ENCODE assay signal across 34 cellular contexts in genomic region chr2:186827426-186827825, GRCh38. TPM values are rescaled to one million over a fixed set of nuclear protein-coding genes. Genes with fewer than 3 reads are reported as not detected.
DNase-seq lines count a peak whose midpoint lies in the region; ATAC-seq and TF ChIP-seq lines count a peak whose summit lies in the region.
"Had no signal": no experiment of that assay in that cellular context is flagged by ENCODE, and none has a peak within 500 bp of the region (broad histone marks: within the 10 kb centered on the region; RNA-seq: fewer than 3 reads in every experiment).

No MANE protein-coding gene starts in this region.

- no peaks in the 10 kb centered on the region for H3K36me3 Mint-ChIP-seq in activated naive CD4-positive, alpha-beta T cell treated with anti-CD3 and anti-CD28 coated beads, Interleukin-2, amount 10 ng/mL, durations not matched to agents 7 days and 5 days
- H3K36me3 Mint-ChIP-seq: activated CD8-positive, alpha-beta memory T cell treated with anti-CD3 and anti-CD28 coated beads, Interleukin-2, amount 10 ng/mL, durations not matched to agents 7 days and 5 days; CD4-positive, alpha-beta memory T cell; neural progenitor cell had no signal

- H3K36me3 ChIP-seq in SK-N-SH (replicated peaks in 1 of 2; ENCODE audit: control insufficient read depth in 1 of 2, insufficient read depth in 2 of 2, low read length in 1 of 2), result no peaks in the 10 kb centered on the region
- H3K36me3 ChIP-seq: adrenal gland, neural progenitor cell, right atrium auricular region, tibial artery had no signal

- DNase-seq in SK-N-SH, result no peak
- peak; percentile 9 for DNase-seq in amniotic stem cell (lab: John Stamatoyannopoulos, UW)
- peak; percentile 22 to 30 for DNase-seq in foreskin fibroblast
- DNase-seq in middle frontal gyrus (ENCODE audit: extremely low spot score, low spot score), result no peak
- DNase-seq in activated naive CD4-positive, alpha-beta T cell treated with anti-CD3 and anti-CD28 coated beads, Interleukin-2, amount 10 ng/mL, durations not matched to agents 7 days and 5 days, result no peak
- DNase-seq in NCI-H1694 (lab: John Stamatoyannopoulos, UW), result no peak
- DNase-seq in NCI-H774 (lab: John Stamatoyannopoulos, UW), result no peak
- DNase-seq: activated CD4-positive, alpha-beta T cell treated with anti-CD3 and anti-CD28 coated beads, Interleukin-2, amount 50 U/mL, for 4 hours; activated CD8-positive, alpha-beta memory T cell treated with anti-CD3 and anti-CD28 coated beads, Interleukin-2, amount 10 ng/mL, durations not matched to agents 7 days and 5 days; activated naive CD4-positive, alpha-beta T cell treated with Interleukin-2 at 50 U/mL for 16 hours; adrenal gland; CD4-positive, alpha-beta memory T cell; DND-41; effector CD4-positive, alpha-beta T cell; glutamatergic neuron; kidney; left ventricle myocardium superior; mesendoderm; MM.1S; NCI-H1105 treated with DMSO at 0.1 percent for 48 hours; NCI-H2029; NCI-H524 treated with DMSO at 0.1 percent for 48 hours; NK-92 treated with Interleukin-12 subunit alpha and Interleukin-12 subunit beta, amount 100 ng/mL, for 24 hours; posterior cingulate gyrus; stimulated activated CD4-positive, alpha-beta T cell treated with anti-CD3 and anti-CD28 coated beads, Interleukin-2, amount 100 ng/mL, for 48 hours; T-helper 17 cell; tibial artery had no signal

- no peak for TF ChIP-seq RAD21 in SK-N-SH (IDR thresholded peaks at IDR 0.05; ENCODE audit: low read length)

- POLR2A ChIA-PET in SK-N-SH (lab: Yijun Ruan, JAX), result no interaction called here

- no peaks in the 10 kb centered on the region for H3K4me1 Mint-ChIP-seq in activated naive CD4-positive, alpha-beta T cell treated with anti-CD3 and anti-CD28 coated beads, Interleukin-2, amount 10 ng/mL, durations not matched to agents 7 days and 5 days
- H3K4me1 Mint-ChIP-seq: activated CD8-positive, alpha-beta memory T cell treated with anti-CD3 and anti-CD28 coated beads, Interleukin-2, amount 10 ng/mL, durations not matched to agents 7 days and 5 days; CD4-positive, alpha-beta memory T cell; neural progenitor cell; T-helper 17 cell had no signal

- H3K4me3 ChIP-seq in SK-N-SH (ENCODE audit: low read depth in 2 of 2, low read length in 1 of 2) (no peak overlapping the region), foreskin fibroblast (ENCODE audit: low read depth in 1 of 2, low read length in 2 of 2) (no peak overlapping the region)
- H3K4me3 ChIP-seq: adrenal gland, neural progenitor cell, right atrium auricular region, tibial artery had no signal

- WGBS in SK-N-SH (ENCODE audit: low lambda C conversion rate), result 40% methylated on average over 2 of the region's 2 CpGs

- no peak overlapping the region for H3K9ac ChIP-seq in SK-N-SH
- H3K9ac ChIP-seq: KMS-11, neural progenitor cell had no signal

- peak overlapping the region in 1 of 2 experiments; percentile 16; a peak in 1 of 4 replicates for H3K27ac ChIP-seq in SK-N-SH (ENCODE audit: low read depth in 2 of 2, low read length in 1 of 2)
- H3K27ac ChIP-seq: 22Rv1, adrenal gland, HL-60, KMS-11, neural progenitor cell, right atrium auricular region, tibial artery had no signal

- no peaks in the 10 kb centered on the region; the same call in 1 of the 2 replicates for H3K9me3 ChIP-seq in SK-N-SH
- H3K9me3 ChIP-seq: adrenal gland, right atrium auricular region, tibial artery had no signal

- no peak overlapping the region for H3K27ac Mint-ChIP-seq in activated naive CD4-positive, alpha-beta T cell treated with anti-CD3 and anti-CD28 coated beads, Interleukin-2, amount 10 ng/mL, durations not matched to agents 7 days and 5 days
- H3K27ac Mint-ChIP-seq: activated CD8-positive, alpha-beta memory T cell treated with anti-CD3 and anti-CD28 coated beads, Interleukin-2, amount 10 ng/mL, durations not matched to agents 7 days and 5 days; CD4-positive, alpha-beta memory T cell; neural progenitor cell; T-helper 17 cell had no signal

- CTCF ChIA-PET in SK-N-SH (lab: Yijun Ruan, JAX), result no interaction called here
- CTCF ChIA-PET in activated naive CD4-positive, alpha-beta T cell treated with anti-CD3 and anti-CD28 coated beads, Interleukin-2, amount 10 ng/mL, durations not matched to agents 7 days and 5 days (lab: Charles Lee), result no interaction called here

- H3K4me2 ChIP-seq in SK-N-SH, result no peak overlapping the region
- H3K4me2 ChIP-seq: KMS-11, neural progenitor cell had no signal

- no peaks in the 10 kb centered on the region for H3K27me3 ChIP-seq in SK-N-SH (ENCODE audit: insufficient read depth)
- H3K27me3 ChIP-seq: adrenal gland, neural progenitor cell, right atrium auricular region, tibial artery had no signal

- H3K27me3 Mint-ChIP-seq in activated naive CD4-positive, alpha-beta T cell treated with anti-CD3 and anti-CD28 coated beads, Interleukin-2, amount 10 ng/mL, durations not matched to agents 7 days and 5 days, result no peaks in the 10 kb centered on the region
- H3K27me3 Mint-ChIP-seq: activated CD8-positive, alpha-beta memory T cell treated with anti-CD3 and anti-CD28 coated beads, Interleukin-2, amount 10 ng/mL, durations not matched to agents 7 days and 5 days; CD4-positive, alpha-beta memory T cell; T-helper 17 cell had no signal

- H3K4me1 ChIP-seq in SK-N-SH (ENCODE audit: control insufficient read depth in 1 of 2, insufficient read depth in 2 of 2, low read depth in 1 of 2, low read length in 1 of 2), result peaks cover 0 to 2% of the 10 kb centered on the region in 2 experiments; a peak in 1 of 4 replicates
- H3K4me1 ChIP-seq: adrenal gland, neural progenitor cell, right atrium auricular region, tibial artery had no signal

- no peaks in the 10 kb centered on the region for H3K9me3 Mint-ChIP-seq in activated naive CD4-positive, alpha-beta T cell treated with anti-CD3 and anti-CD28 coated beads, Interleukin-2, amount 10 ng/mL, durations not matched to agents 7 days and 5 days
- H3K9me3 Mint-ChIP-seq: neural progenitor cell had no signal

- no peaks in the 10 kb centered on the region for H3K79me2 ChIP-seq in SK-N-SH (ENCODE audit: insufficient read depth)

- H4K20me1 ChIP-seq in SK-N-SH (ENCODE audit: insufficient read depth), result no peaks in the 10 kb centered on the region

- peaks cover 11% of the 10 kb centered on the region for H3F3A ChIP-seq in SK-N-SH (replicated peaks; ENCODE audit: insufficient read depth)

- no peak overlapping the region for H2AFZ ChIP-seq in SK-N-SH (ENCODE audit: low read depth)
- H2AFZ ChIP-seq: neural progenitor cell had no signal

- H3K9me2 ChIP-seq in SK-N-SH, result no peaks in the 10 kb centered on the region

- H3K4me3 Mint-ChIP-seq in activated naive CD4-positive, alpha-beta T cell treated with anti-CD3 and anti-CD28 coated beads, Interleukin-2, amount 10 ng/mL, durations not matched to agents 7 days and 5 days, result no peak overlapping the region
- H3K4me3 Mint-ChIP-seq: activated CD8-positive, alpha-beta memory T cell treated with anti-CD3 and anti-CD28 coated beads, Interleukin-2, amount 10 ng/mL, durations not matched to agents 7 days and 5 days; CD4-positive, alpha-beta memory T cell; neural progenitor cell; T-helper 17 cell had no signal

- TF ChIP-seq CTCF in SK-N-SH (IDR thresholded peaks at IDR 0.05) (no peak), foreskin fibroblast (IDR thresholded peaks at IDR 0.05; ENCODE audit: low read depth, low read length) (no peak)

- TF ChIP-seq EP300 in SK-N-SH (IDR thresholded peaks at IDR 0.05; ENCODE audit: borderline replicate concordance in 1 of 2, low read depth in 1 of 2, low read length in 1 of 2), result no peak

- no peak for ATAC-seq in SK-N-SH treated with all-trans-retinoic acid at 6 μM for 48 hours
- ATAC-seq: activated CD8-positive, alpha-beta memory T cell treated with anti-CD3 and anti-CD28 coated beads, Interleukin-2, amount 10 ng/mL, durations not matched to agents 7 days and 5 days; left ventricle myocardium superior; Right ventricle myocardium inferior; T-helper 17 cell had no signal

TF ChIP-seq in SK-N-SH, 30 proteins besides CTCF, POLR2A, EP300 and RAD21 (continues in another document):
- no peak for TF ChIP-seq POLR2AphosphoS5 (IDR thresholded peaks at IDR 0.05; ENCODE audit: low read depth, low read length)
- no peak for TF ChIP-seq GATA2 (CRISPR knock-in tag; IDR thresholded peaks at IDR 0.05)
- TF ChIP-seq ZBTB33 (IDR thresholded peaks at IDR 0.05; ENCODE audit: borderline replicate concordance, low read depth), result no peak

TF ChIP-seq in SK-N-SH treated with all-trans-retinoic acid at 6 μM for 48 hours, 23 proteins besides CTCF, POLR2A, EP300 and RAD21 (continues in another document):
- TF ChIP-seq CREB5 (CRISPR knock-in tag; IDR thresholded peaks at IDR 0.05; ENCODE audit: low read depth), result no peak
- TF ChIP-seq BACH2 (CRISPR knock-in tag; IDR thresholded peaks at IDR 0.05; ENCODE audit: borderline replicate concordance), result no peak
- no peak for TF ChIP-seq SNAI2 (CRISPR knock-in tag; IDR thresholded peaks at IDR 0.05)
- TF ChIP-seq TCF4 (CRISPR knock-in tag; IDR thresholded peaks at IDR 0.05; ENCODE audit: borderline replicate concordance), result no peak
- TF ChIP-seq ZFP3 (CRISPR knock-in tag; IDR thresholded peaks at IDR 0.05), result no peak
- no peak for TF ChIP-seq ISL1 (CRISPR knock-in tag; IDR thresholded peaks at IDR 0.05)

RNA-seq across cellular contexts. Expression of gene ZSWIM2, which starts 21.5 kb away (rescaled TPM):
- polyA plus RNA-seq in SK-N-SH (2012; rRNA removed), result 0.05 and 0.06 TPM in 2 replicates
- polyA plus RNA-seq in SK-N-SH (2012; cell fraction: cytosol; rRNA removed), result 0.05 and 0.17 TPM in 2 replicates
- 0.14 and 0.17 TPM in 2 replicates for polyA plus RNA-seq in SK-N-SH (2012; cell fraction: nucleus; rRNA removed)
- polyA plus RNA-seq: CD4-positive, alpha-beta memory T cell had no signal

Comparison
In these comparisons a context has a peak if more than half of its experiments do, and no peak if none do; other contexts are left out.
1. DNase-seq: peak in amniotic stem cell (single experiment) and foreskin fibroblast (2 of 2); none in SK-N-SH (single experiment), middle frontal gyrus (single experiment), activated naive CD4-positive, alpha-beta T cell treated with anti-CD3 and anti-CD28 coated beads, Interleukin-2, amount 10 ng/mL, durations not matched to agents 7 days and 5 days (single experiment), NCI-H1694 (single experiment) and NCI-H774 (single experiment).